8 cellular contexts compared by ENCODE assay signal in the genomic region with DNA sequence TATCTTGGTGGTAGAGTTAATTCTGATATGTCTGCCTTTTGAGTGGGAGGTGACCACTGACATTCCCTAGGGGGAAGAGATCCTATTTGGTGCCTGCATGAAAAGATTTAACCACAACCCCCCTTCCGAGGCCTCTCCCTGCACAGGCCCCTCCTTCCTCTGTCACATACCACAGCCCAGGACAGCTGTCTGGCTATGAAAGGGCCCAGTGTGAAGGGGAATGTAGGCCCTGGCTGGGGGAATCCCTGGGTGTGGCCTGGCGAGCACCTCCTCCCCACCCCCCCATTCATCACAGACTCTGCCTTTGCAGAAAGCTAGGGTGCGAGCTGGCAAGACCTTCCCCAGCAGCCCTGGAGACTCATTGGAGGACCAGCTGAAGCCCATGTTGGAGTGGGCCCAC. TPM values are rescaled to one million over a fixed set of nuclear protein-coding genes. Genes with fewer than 3 reads are reported as not detected.
A peak's percentile ranks its signal among the peaks of the same experiment; 100 is the strongest.
DNase-seq lines count a peak whose midpoint lies in the region; ATAC-seq and TF ChIP-seq lines count a peak whose summit lies in the region.

No MANE protein-coding gene starts in this region.

- H3K36me3 ChIP-seq in SJCRH30, result no peaks in the 10 kb centered on the region; the same call in 1 of the 2 replicates

- no peak for TF ChIP-seq CTCF in lower leg skin (IDR thresholded peaks at IDR 0.05)

- H3K27ac ChIP-seq in SJCRH30, result peak overlapping the region; percentile 41

- intact Hi-C loops in lower leg skin (cut with DNase I; ENCODE audit: low total_unique reads), result loop anchor here (5.0 kb wide), 1 partner anchor 110 kb away; no protein-coding TSS in a partner anchor

- no peak for TF ChIP-seq POLR2A in lower leg skin (IDR thresholded peaks at IDR 0.05)

- no peaks in the 10 kb centered on the region for H3K27me3 ChIP-seq in SJCRH30

- 48 to 59% methylated on average over 3 of the region's 3 CpGs for WGBS in lower leg skin, 2 donors

- DNase-seq in EH (ENCODE audit: low read depth) (peak; percentile 28), SJCRH30 (peak; percentile 98), globus pallidus (ENCODE audit: low spot score) (peak; percentile 19), lower leg skin (ENCODE audit: low spot score in 2 of 2) (no peak), D341Med (ENCODE audit: low spot score) (no peak), NCI-H345 treated with DMSO at 0.1 percent for 48 hours (lab: John Stamatoyannopoulos, UW; ENCODE audit: unreplicated experiment) (no peak), DMS79 treated with DMSO at 0.1 percent for 48 hours (lab: John Stamatoyannopoulos, UW) (no peak)

- peaks cover 55% of the 10 kb centered on the region for H3K4me1 ChIP-seq in SJCRH30

- no peaks in the 10 kb centered on the region for H3K9me3 ChIP-seq in SJCRH30 (replicated peaks)

- H3K4me3 ChIP-seq in SJCRH30 (no peak overlapping the region), lower leg skin (ENCODE audit: low read depth, poor library complexity, severe bottlenecking) (no peak overlapping the region)

- ATAC-seq in GM21786 (IDR thresholded peaks at IDR 0.05; ENCODE audit: unreplicated experiment), result peak; percentile 83

RNA-seq across cellular contexts. Expression of a gene that starts 27.4 kb away (rescaled TPM):
- total RNA-seq in SJCRH30 (2014; rRNA removed; shearing (Covaris generic)), result 322 and 324 TPM in 2 replicates
- 10 to 100 TPM; 44.6 to 60.2 (median 52.8) TPM for total RNA-seq in lower leg skin

RNA-seq across cellular contexts. Expression of a gene that starts 30.1 kb away (rescaled TPM):
- 15.6 TPM in 2 replicates for total RNA-seq in SJCRH30 (2014; rRNA removed; shearing (Covaris generic))
- total RNA-seq in lower leg skin, result 1 to 10 TPM; 2.0 to 3.4 (median 2.7) TPM

RNA-seq across cellular contexts. Expression of a gene that starts 49.0 kb away (rescaled TPM):
- total RNA-seq in SJCRH30 (2014; rRNA removed; shearing (Covaris generic)), result 18.8 and 19.8 TPM in 2 replicates
- total RNA-seq in lower leg skin, result 10 to 100 TPM; 16.9 to 21.0 (median 18.7) TPM

Comparison
In these comparisons a context has a peak if more than half of its experiments do, and no peak if none do; other contexts are left out.
1. DNase-seq: peak in EH (single experiment), SJCRH30 (2 of 2) and globus pallidus (single experiment); none in lower leg skin (0 of 2), D341Med (single experiment), NCI-H345 treated with DMSO at 0.1 percent for 48 hours (single experiment) and DMS79 treated with DMSO at 0.1 percent for 48 hours (single experiment).